ENCODE assay signal across 17 cellular contexts in genomic region chr13:29319451-29319850, GRCh38.
DNase-seq lines count a peak whose midpoint lies in the region; ATAC-seq and TF ChIP-seq lines count a peak whose summit lies in the region.
"Had no signal": no experiment of that assay in that cellular context is flagged by ENCODE, and none has a peak within 500 bp of the region (broad histone marks: within the 10 kb centered on the region; RNA-seq: fewer than 3 reads in every experiment).

No MANE protein-coding gene starts in this region.

- DNase-seq in LHCN-M2 (ENCODE audit: low read depth) = peak; percentile 2
- no peak for DNase-seq in coronary artery (ENCODE audit: low spot score)
- peak; percentile 61 for DNase-seq in left kidney (ENCODE audit: low read depth, low spot score)
- no peak for DNase-seq in thoracic aorta (ENCODE audit: low spot score)
- no peak for DNase-seq in activated CD4-positive, alpha-beta T cell treated with anti-CD3 and anti-CD28 coated beads, Interleukin-2, amount 50 U/mL, for 48 hours
- DNase-seq in RPMI8226 = no peak
- DNase-seq in CD4-positive, alpha-beta memory T cell = no peak
- DNase-seq: ACHN; Calu3; CD4-positive, CD25-positive, alpha-beta regulatory T cell; DMS79 treated with DMSO at 0.1 percent for 48 hours; GF-D8; MV-4-11; NCI-H1436; NCI-H2029 treated with DMSO at 0.1 percent for 48 hours; NCI-H510A treated with DMSO at 0.1 percent for 48 hours had no signal

- no peaks in the 10 kb centered on the region for H3K36me3 Mint-ChIP-seq in CD4-positive, alpha-beta memory T cell
- H3K36me3 Mint-ChIP-seq: CD4-positive, CD25-positive, alpha-beta regulatory T cell had no signal

- H3K27me3 ChIP-seq in thoracic aorta (replicated peaks; ENCODE audit: insufficient read depth) = no peaks in the 10 kb centered on the region
- H3K27me3 ChIP-seq in CD4-positive, alpha-beta memory T cell (ENCODE audit: insufficient read depth, low read length) = no peaks in the 10 kb centered on the region

- no peaks in the 10 kb centered on the region for H3K36me3 ChIP-seq in thoracic aorta
- no peaks in the 10 kb centered on the region for H3K36me3 ChIP-seq in CD4-positive, alpha-beta memory T cell (ENCODE audit: insufficient read depth, low read length)
- H3K36me3 ChIP-seq: SJSA1 had no signal

- H3K4me3 ChIP-seq in coronary artery (peak overlapping the region; percentile 2), thoracic aorta (peak overlapping the region; percentile 2)
- no peak overlapping the region for H3K4me3 ChIP-seq in CD4-positive, alpha-beta memory T cell (ENCODE audit: low read length in 2 of 2)
- H3K4me3 ChIP-seq: SJSA1 had no signal

- H3K4me1 Mint-ChIP-seq in CD4-positive, alpha-beta memory T cell = no peaks in the 10 kb centered on the region
- H3K4me1 Mint-ChIP-seq: CD4-positive, CD25-positive, alpha-beta regulatory T cell had no signal

- POLR2A ChIA-PET in CD4-positive, alpha-beta memory T cell (lab: Charles Lee; ENCODE audit: partially characterized antibody) = no interaction called here

- H3K27ac Mint-ChIP-seq in CD4-positive, alpha-beta memory T cell = no peak overlapping the region
- H3K27ac Mint-ChIP-seq: CD4-positive, CD25-positive, alpha-beta regulatory T cell had no signal

- peaks cover 0 to 5% of the 10 kb centered on the region in 2 donors for H3K27me3 Mint-ChIP-seq in CD4-positive, alpha-beta memory T cell
- H3K27me3 Mint-ChIP-seq: CD4-positive, CD25-positive, alpha-beta regulatory T cell had no signal

- ATAC-seq in thoracic aorta (ENCODE audit: insufficient number of reproducible peaks, low FRiP score, low read depth) = no peak

- peaks cover 0 to 5% (median 0%) of the 10 kb centered on the region in 8 donors for H3K9me3 Mint-ChIP-seq in CD4-positive, alpha-beta memory T cell

- peaks cover 0 to 22% of the 10 kb centered on the region in 2 donors for H3K4me1 ChIP-seq in thoracic aorta (ENCODE audit: control insufficient read depth in 1 of 2, low read depth in 2 of 2)
- no peaks in the 10 kb centered on the region for H3K4me1 ChIP-seq in CD4-positive, alpha-beta memory T cell (ENCODE audit: insufficient read depth, low read length)
- H3K4me1 ChIP-seq: SJSA1 had no signal

- TF ChIP-seq CTCF in coronary artery (IDR thresholded peaks at IDR 0.05) = no peak
- TF ChIP-seq CTCF in thoracic aorta (IDR thresholded peaks at IDR 0.05) = no peak

- no peaks in the 10 kb centered on the region for H3K9me3 ChIP-seq in thoracic aorta
- no peaks in the 10 kb centered on the region for H3K9me3 ChIP-seq in CD4-positive, alpha-beta memory T cell (ENCODE audit: control insufficient read depth in 1 of 2, low read length in 2 of 2)
- H3K9me3 ChIP-seq: SJSA1 had no signal

- CTCF ChIA-PET in CD4-positive, alpha-beta memory T cell (lab: Charles Lee; ENCODE audit: partially characterized antibody) = no interaction called here

- no peak overlapping the region for H3K4me3 Mint-ChIP-seq in CD4-positive, alpha-beta memory T cell
- H3K4me3 Mint-ChIP-seq: CD4-positive, CD25-positive, alpha-beta regulatory T cell had no signal

- H3K27ac ChIP-seq in coronary artery (peak overlapping the region in 1 of 2 donors; percentile 0), thoracic aorta (peak overlapping the region; percentile 13 to 67)
- no peak overlapping the region for H3K27ac ChIP-seq in CD4-positive, alpha-beta memory T cell (ENCODE audit: low read depth, low read length)
- H3K27ac ChIP-seq: SJSA1 had no signal

- intact Hi-C loops in CD4-positive, alpha-beta memory T cell (cut with micrococcal nuclease) = no loop called here

Comparison
In these comparisons a context has a peak if more than half of its experiments do, and no peak if none do; other contexts are left out.
1. DNase-seq: peak in LHCN-M2 (single experiment) and left kidney (single experiment); none in coronary artery (single experiment), thoracic aorta (single experiment), activated CD4-positive, alpha-beta T cell treated with anti-CD3 and anti-CD28 coated beads, Interleukin-2, amount 50 U/mL, for 48 hours (0 of 2), RPMI8226 (single experiment) and CD4-positive, alpha-beta memory T cell (0 of 5).
2. H3K4me3 ChIP-seq: peak in coronary artery (single experiment) and thoracic aorta (single experiment); none in CD4-positive, alpha-beta memory T cell (0 of 2).